In genomic region chr20:50790651-50791277, GRCh38 we compare ENCODE assay signal across 1 cellular context.
TF ChIP-seq lines count a peak whose summit lies in the region.

No MANE protein-coding gene starts in this region.

TF ChIP-seq in HepG2, 621 proteins besides CTCF, POLR2A, EP300 and RAD21 (continued from another document and continues in another):
- TF ChIP-seq CEBPZ (IDR thresholded peaks at IDR 0.05; ENCODE audit: low read length) (no peak), PHF21A (CRISPR knock-in tag; IDR thresholded peaks at IDR 0.05) (peak; percentile 97), ZNF143 (CRISPR knock-in tag; IDR thresholded peaks at IDR 0.05) (peak; percentile 68), HNRNPH1 (optimal IDR thresholded peaks at IDR 0.05; ENCODE audit: low read depth, low read length) (no peak), ZNF432 (CRISPR knock-in tag; IDR thresholded peaks at IDR 0.05; ENCODE audit: borderline replicate concordance) (no peak), ELF4 (CRISPR knock-in tag; IDR thresholded peaks at IDR 0.05; ENCODE audit: borderline replicate concordance) (no peak), MTERF4 (CRISPR knock-in tag; IDR thresholded peaks at IDR 0.05) (0 out of 2 replicates have a peak, but pooled peaks have one; percentile 75), RBFOX2 (IDR thresholded peaks at IDR 0.05; ENCODE audit: low read depth, low read length) (peak; percentile 83), POLR2AphosphoS2 (IDR thresholded peaks at IDR 0.05; ENCODE audit: low read depth, low read length) (no peak), NFIB (CRISPR knock-in tag; IDR thresholded peaks at IDR 0.05; ENCODE audit: borderline replicate concordance) (no peak), NR3C1 (CRISPR knock-in tag; IDR thresholded peaks at IDR 0.05) (no peak), ZNF839 (CRISPR knock-in tag; IDR thresholded peaks at IDR 0.05; ENCODE audit: borderline replicate concordance) (peak; percentile 88; the same call in 1 of the 2 replicates), IRF1 (CRISPR knock-in tag; IDR thresholded peaks at IDR 0.05; ENCODE audit: low read depth) (no peak), RFX3 (CRISPR knock-in tag; IDR thresholded peaks at IDR 0.05) (no peak), CREB3 (CRISPR knock-in tag; IDR thresholded peaks at IDR 0.05) (peak; percentile 90; the same call in 1 of the 2 replicates), TAF1 (CRISPR knock-in tag; IDR thresholded peaks at IDR 0.05) (peak; percentile 76), ZNF235 (CRISPR knock-in tag; IDR thresholded peaks at IDR 0.05; ENCODE audit: borderline replicate concordance) (no peak), SNAPC2 (CRISPR knock-in tag; IDR thresholded peaks at IDR 0.05) (no peak), ATF1 (CRISPR knock-in tag; IDR thresholded peaks at IDR 0.05) (no peak), TRIM22 (IDR thresholded peaks at IDR 0.05) (no peak), PAXIP1 (CRISPR knock-in tag; conservative IDR thresholded peaks at IDR 0.05) (peak; percentile 77), ZBED4 (CRISPR knock-in tag; IDR thresholded peaks at IDR 0.05; ENCODE audit: borderline replicate concordance) (no peak; the same call in 1 of the 2 replicates), ARID5B (CRISPR knock-in tag; IDR thresholded peaks at IDR 0.05) (peak; percentile 84), ZNF367 (CRISPR knock-in tag; IDR thresholded peaks at IDR 0.05; ENCODE audit: borderline replicate concordance) (peak; percentile 80; the same call in 1 of the 2 replicates)
- TF ChIP-seq, protein P1, sequence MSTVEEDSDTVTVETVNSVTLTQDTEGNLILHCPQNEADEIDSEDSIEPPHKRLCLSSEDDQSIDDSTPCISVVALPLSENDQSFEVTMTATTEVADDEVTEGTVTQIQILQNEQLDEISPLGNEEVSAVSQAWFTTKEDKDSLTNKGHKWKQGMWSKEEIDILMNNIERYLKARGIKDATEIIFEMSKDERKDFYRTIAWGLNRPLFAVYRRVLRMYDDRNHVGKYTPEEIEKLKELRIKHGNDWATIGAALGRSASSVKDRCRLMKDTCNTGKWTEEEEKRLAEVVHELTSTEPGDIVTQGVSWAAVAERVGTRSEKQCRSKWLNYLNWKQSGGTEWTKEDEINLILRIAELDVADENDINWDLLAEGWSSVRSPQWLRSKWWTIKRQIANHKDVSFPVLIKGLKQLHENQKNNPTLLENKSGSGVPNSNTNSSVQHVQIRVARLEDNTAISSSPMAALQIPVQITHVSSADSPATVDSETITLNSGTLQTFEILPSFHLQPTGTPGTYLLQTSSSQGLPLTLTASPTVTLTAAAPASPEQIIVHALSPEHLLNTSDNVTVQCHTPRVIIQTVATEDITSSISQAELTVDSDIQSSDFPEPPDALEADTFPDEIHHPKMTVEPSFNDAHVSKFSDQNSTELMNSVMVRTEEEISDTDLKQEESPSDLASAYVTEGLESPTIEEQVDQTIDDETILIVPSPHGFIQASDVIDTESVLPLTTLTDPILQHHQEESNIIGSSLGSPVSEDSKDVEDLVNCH (CRISPR knock-in tag; IDR thresholded peaks at IDR 0.05): 0 out of 2 replicates have a peak, but pooled peaks have one; percentile 24
- TF ChIP-seq, protein P2, sequence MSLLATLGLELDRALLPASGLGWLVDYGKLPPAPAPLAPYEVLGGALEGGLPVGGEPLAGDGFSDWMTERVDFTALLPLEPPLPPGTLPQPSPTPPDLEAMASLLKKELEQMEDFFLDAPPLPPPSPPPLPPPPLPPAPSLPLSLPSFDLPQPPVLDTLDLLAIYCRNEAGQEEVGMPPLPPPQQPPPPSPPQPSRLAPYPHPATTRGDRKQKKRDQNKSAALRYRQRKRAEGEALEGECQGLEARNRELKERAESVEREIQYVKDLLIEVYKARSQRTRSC (CRISPR knock-in tag; IDR thresholded peaks at IDR 0.05; ENCODE audit: low read depth): 0 out of 2 replicates have a peak, but pooled peaks have one; percentile 59
